ENCODE assay signal across 8 cellular contexts in genomic region chr17:7837375-7838290, GRCh38. TPM values are rescaled to one million over a fixed set of nuclear protein-coding genes. Genes with fewer than 3 reads are reported as not detected.
DNase-seq lines count a peak whose midpoint lies in the region; ATAC-seq and TF ChIP-seq lines count a peak whose summit lies in the region.

No MANE protein-coding gene starts in this region.

- WGBS in lung, 2 donors, result 11 to 13% methylated on average over 10 to 12 of the region's 12 CpGs

- H3K27me3 ChIP-seq in lung (ENCODE audit: control insufficient read depth, insufficient read depth) (no peaks in the 10 kb centered on the region), uterus (no peaks in the 10 kb centered on the region)

- H3K9me3 Mint-ChIP-seq in CD14-positive monocyte, result peaks cover 0 to 2% (median 0%) of the 10 kb centered on the region in 7 donors
- no peaks in the 10 kb centered on the region for H3K9me3 Mint-ChIP-seq in IgD-negative memory B cell

- H3K27ac Mint-ChIP-seq in CD14-positive monocyte, result peak overlapping the region; percentile 91 to 100 (median 98)
- peak overlapping the region; percentile 95 to 100 (median 99) for H3K27ac Mint-ChIP-seq in IgD-negative memory B cell

- H3K9me3 ChIP-seq in lung (ENCODE audit: control insufficient read depth in 2 of 2, insufficient read depth in 1 of 2, low read length in 1 of 2) (no peaks in the 10 kb centered on the region), uterus (no peaks in the 10 kb centered on the region)

- H3K27me3 Mint-ChIP-seq in CD14-positive monocyte (ENCODE audit: low read depth in 3 of 3) (peaks cover 6 to 12% (median 8%) of the 10 kb centered on the region in 3 donors), IgD-negative memory B cell (peaks cover 7% of the 10 kb centered on the region)

- H3K4me1 Mint-ChIP-seq in CD14-positive monocyte (peaks cover 61% of the 10 kb centered on the region), IgD-negative memory B cell (peaks cover 32 to 52% (median 44%) of the 10 kb centered on the region in 3 donors)

- DNase-seq in CD14-positive monocyte (ENCODE audit: low spot score) (no peak), lung (ENCODE audit: low spot score) (no peak), uterus (no peak), germinal center (ENCODE audit: low spot score) (no peak)

- H3K36me3 Mint-ChIP-seq in CD14-positive monocyte, result peaks cover 17 to 24% of the 10 kb centered on the region in 2 donors
- H3K36me3 Mint-ChIP-seq in IgD-negative memory B cell, result no peaks in the 10 kb centered on the region

- peak overlapping the region; percentile 94 to 95 for H3K4me3 Mint-ChIP-seq in CD14-positive monocyte
- H3K4me3 Mint-ChIP-seq in IgD-negative memory B cell, result peak overlapping the region; percentile 73 to 100 (median 92)

- ATAC-seq in lung (ENCODE audit: insufficient read depth, low FRiP score) (no peak), GM21526 (IDR thresholded peaks at IDR 0.05; ENCODE audit: low FRiP score, unreplicated experiment) (no peak), HG03520 (IDR thresholded peaks at IDR 0.05; ENCODE audit: unreplicated experiment) (no peak)

- peaks cover 0 to 2% of the 10 kb centered on the region in 2 donors for H3K36me3 ChIP-seq in lung (ENCODE audit: control insufficient read depth in 2 of 2, insufficient read depth in 2 of 2, low read length in 2 of 2)
- no peaks in the 10 kb centered on the region for H3K36me3 ChIP-seq in uterus

- H3K4me1 ChIP-seq in lung (ENCODE audit: control insufficient read depth in 2 of 2, insufficient read depth in 2 of 2, low read length in 2 of 2), result peaks cover 7 to 14% of the 10 kb centered on the region in 2 donors
- peaks cover 8 to 10% of the 10 kb centered on the region in 2 donors for H3K4me1 ChIP-seq in uterus

- intact Hi-C loops in CD14-positive monocyte (cut with micrococcal nuclease), result loop anchor here in 1 of 2 donors (10.0 kb wide), 1 partner anchor 317 kb away; the partner anchor contains the start of gene PER1
- intact Hi-C loops in uterus (cut with DNase I; ENCODE audit: low total_unique reads), result no loop called here

- H3K27ac ChIP-seq in angular gyrus (ENCODE audit: low read depth, low read length), result peak overlapping the region; percentile 22
- peak overlapping the region; percentile 96 to 98 for H3K27ac ChIP-seq in lung (ENCODE audit: low read depth in 1 of 2, low read length in 1 of 2)
- H3K27ac ChIP-seq in uterus, result peak overlapping the region; percentile 93 to 98

- H3K4me3 ChIP-seq in lung (no peak overlapping the region), uterus (peak overlapping the region in 1 of 2 donors; percentile 61)

- no peak for TF ChIP-seq CTCF in CD14-positive monocyte (IDR thresholded peaks at IDR 0.05)
- TF ChIP-seq CTCF in lung (IDR thresholded peaks at IDR 0.05; ENCODE audit: control extremely low read depth, extremely low read depth), result no peak
- no peak for TF ChIP-seq CTCF in uterus (IDR thresholded peaks at IDR 0.05)

- no peak for TF ChIP-seq POLR2A in uterus (IDR thresholded peaks at IDR 0.05)

RNA-seq across cellular contexts. Expression of gene KDM6B, which starts 3.6 kb away (rescaled TPM):
- under 1 TPM; 0.37 to 0.44 TPM for polyA plus RNA-seq in CD14-positive monocyte
- polyA plus RNA-seq in IgD-negative memory B cell, result 1.9 TPM
- 10 to 100 TPM; 21.0 to 52.9 TPM for total RNA-seq in lung
- polyA plus RNA-seq in lung, result 10 to 100 TPM; 30.2 to 38.9 TPM
- 10 to 100 TPM in 1 of 4 donors, 1 to 10 TPM in 3; 2.6 to 47.9 (median 4.4) TPM for total RNA-seq in uterus

RNA-seq across cellular contexts. Expression of gene TMEM88, which starts 17.2 kb away (rescaled TPM):
- polyA plus RNA-seq in CD14-positive monocyte (not detected), IgD-negative memory B cell (not detected), lung (10 to 100 TPM; 11.5 to 19.6 TPM)
- total RNA-seq in lung (10 to 100 TPM in 1 of 2 donors, 1 to 10 TPM in 1; 6.3 to 11.2 TPM), uterus (10 to 100 TPM in 3 of 4 donors, 1 to 10 TPM in 1; 7.3 to 68.1 (median 28.1) TPM)

RNA-seq across cellular contexts. Expression of gene NAA38, which starts 19.7 kb away (rescaled TPM):
- polyA plus RNA-seq in CD14-positive monocyte (100 to 1,000 TPM; 148 to 197 TPM), IgD-negative memory B cell (170 TPM), lung (100 to 1,000 TPM; 120 to 239 TPM)
- total RNA-seq in lung (10 to 100 TPM; 58.2 to 85.3 TPM), uterus (10 to 100 TPM in 3 of 4 donors, 1 to 10 TPM in 1; 3.6 to 94.7 (median 48.1) TPM)

RNA-seq across cellular contexts. Expression of gene CYB5D1, which starts 20.2 kb away (rescaled TPM):
- polyA plus RNA-seq in CD14-positive monocyte (under 1 TPM; 0.50 to 0.98 TPM), IgD-negative memory B cell (8.0 TPM), lung (10 to 100 TPM in 1 of 2 donors, 1 to 10 TPM in 1; 5.5 to 10.1 TPM)
- total RNA-seq in lung (10 to 100 TPM; 17.9 to 21.6 TPM), uterus (10 to 100 TPM in 3 of 4 donors, 1 to 10 TPM in 1; 3.1 to 17.6 (median 16.2) TPM)

RNA-seq across cellular contexts. Expression of gene CHD3, which starts 51.0 kb away (rescaled TPM):
- polyA plus RNA-seq in CD14-positive monocyte (under 1 TPM; 0.55 to 0.91 TPM), IgD-negative memory B cell (2.4 TPM), lung (10 to 100 TPM; 60.9 to 69.9 TPM)
- total RNA-seq in lung (100 to 1,000 TPM in 1 of 2 donors, 10 to 100 TPM in 1; 83.0 to 112 TPM), uterus (100 to 1,000 TPM in 3 of 4 donors, 10 to 100 TPM in 1; 81.0 to 165 (median 133) TPM)

Comparison
In these comparisons a context has a peak if more than half of its experiments do, and no peak if none do; other contexts are left out.
1. H3K27ac ChIP-seq: peak in every context shown above with its lines; median percentile 97 in lung; 96 in uterus; 22 in angular gyrus.
2. RNA of gene KDM6B, which starts 3.6 kb away (polyA plus RNA-seq): 30.2 to 38.9 TPM in lung; 1.9 TPM in IgD-negative memory B cell (single experiment) and 0.37 to 0.44 TPM in CD14-positive monocyte; every median in the first group is over 10 times any median in the second.
3. RNA of gene TMEM88, which starts 17.2 kb away (polyA plus RNA-seq): 11.5 to 19.6 TPM in lung; not detected in CD14-positive monocyte and not detected in IgD-negative memory B cell (single experiment); every median in the first group is over 10 times any median in the second.